ENCODE assay signal across 8 cellular contexts in the genomic region with DNA sequence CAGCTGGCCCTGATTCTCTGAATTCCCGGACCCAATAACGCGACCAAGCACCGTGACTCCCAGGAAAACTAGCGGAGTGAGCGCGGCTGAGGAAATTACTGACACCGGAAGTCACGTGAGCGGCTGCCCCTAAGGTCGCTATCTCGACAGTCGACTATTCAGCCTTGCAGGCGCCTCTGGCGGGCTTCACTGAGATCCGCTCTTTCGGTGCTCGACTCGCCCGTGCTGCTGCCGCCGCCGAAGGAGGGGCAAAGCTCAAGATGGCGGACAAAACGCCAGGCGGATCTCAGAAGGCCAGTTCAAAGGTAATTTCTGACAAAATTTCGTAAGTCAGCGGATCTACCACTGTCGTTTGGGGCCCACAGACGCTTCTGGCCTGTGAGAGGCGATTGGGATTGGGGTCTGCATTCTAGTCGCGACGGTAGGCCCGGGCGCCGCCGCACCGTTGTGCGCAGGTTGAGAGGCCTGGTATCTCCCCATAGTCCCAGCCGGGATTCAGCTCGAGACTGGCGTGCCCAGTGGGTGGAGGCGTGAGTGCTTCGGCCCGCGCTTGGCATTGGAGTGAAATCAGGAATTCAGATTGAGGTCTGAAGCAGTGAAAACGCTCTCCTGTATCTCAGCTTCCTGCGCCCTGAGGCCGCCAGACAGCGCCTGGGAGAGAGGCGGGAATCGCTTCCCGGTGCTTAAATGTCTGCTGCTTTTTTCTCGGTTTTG. TPM values are rescaled to one million over a fixed set of nuclear protein-coding genes. Genes with fewer than 3 reads are reported as not detected.
DNase-seq lines count a peak whose midpoint lies in the region; ATAC-seq and TF ChIP-seq lines count a peak whose summit lies in the region.

Gene U2SURP, plus strand, starts transcription at position 202 of the 714 bp plus-strand sequence. Its CDS starts 59 bp downstream, at position 261.

- 0% methylated on average over 55 of the region's 55 CpGs for WGBS in lung, 2 donors

- no peaks in the 10 kb centered on the region for H3K9me3 ChIP-seq in CD8-positive, alpha-beta T cell (ENCODE audit: low read length)
- no peaks in the 10 kb centered on the region for H3K9me3 ChIP-seq in lung (ENCODE audit: control insufficient read depth in 2 of 2, insufficient read depth in 1 of 2, low read length in 1 of 2)

- H3K4me3 ChIP-seq in CD8-positive, alpha-beta T cell (ENCODE audit: low read depth, low read length), result peak within 1 kb of the TSS; percentile 92
- peak within 1 kb of the TSS; percentile 97 for H3K4me3 ChIP-seq in lung

- H3K36me3 Mint-ChIP-seq in CD8-positive, alpha-beta T cell, result peaks cover 17% of the 10 kb centered on the region

- CTCF ChIA-PET in CD8-positive, alpha-beta T cell (lab: Charles Lee), result interaction anchor here (0.7 to 1.7 kb wide), 8 partner anchors 9 to 970 kb away, joined by 3 to 6 read pairs (median 3); partner anchors contain the start of gene DIPK2A

- H3K27ac Mint-ChIP-seq in CD8-positive, alpha-beta T cell, result peak within 1 kb of the TSS; percentile 99

- H3K9me3 Mint-ChIP-seq in CD8-positive, alpha-beta T cell, result no peaks in the 10 kb centered on the region

- peaks cover 34% of the 10 kb centered on the region for H3K4me1 ChIP-seq in CD8-positive, alpha-beta T cell (ENCODE audit: insufficient read depth, low read length)
- peaks cover 0 to 11% of the 10 kb centered on the region in 2 donors for H3K4me1 ChIP-seq in lung (ENCODE audit: control insufficient read depth in 2 of 2, insufficient read depth in 2 of 2, low read length in 2 of 2)

- DNase-seq in CD8-positive, alpha-beta T cell, result peak; percentile 82 to 95 (median 86)
- DNase-seq in HS-27A (ENCODE audit: low read depth) (peak; percentile 94), NK-92 (lab: John Stamatoyannopoulos, UW; ENCODE audit: unreplicated experiment) (peak; percentile 76), lung (ENCODE audit: low spot score) (peak; percentile 96)
- DNase-seq in activated CD8-positive, alpha-beta memory T cell treated with anti-CD3 and anti-CD28 coated beads for 1 hour (ENCODE audit: extremely low read depth in 1 of 2, low read depth in 1 of 2), result peak; percentile 75 to 80
- peak; percentile 94 for DNase-seq in effector CD4-positive, alpha-beta T cell
- DNase-seq in stimulated activated CD4-positive, alpha-beta T cell treated with anti-CD3 and anti-CD28 coated beads, TNF-alpha, amount 100 ng/mL, for 4 hours (ENCODE audit: low read depth in 3 of 3), result peak; percentile 69 to 87 (median 81)

- no peak for TF ChIP-seq CTCF in CD8-positive, alpha-beta T cell (IDR thresholded peaks at IDR 0.05)
- TF ChIP-seq CTCF in lung (IDR thresholded peaks at IDR 0.05; ENCODE audit: control extremely low read depth, extremely low read depth), result no peak

- intact Hi-C loops in CD8-positive, alpha-beta T cell (cut with DNase I, micrococcal nuclease), result loop anchor here (1.0 to 5.0 kb wide), 13 partner anchors 118 to 1689 kb away; partner anchors contain the start of genes XRN1 (in 2 of the 2), ATR (in 1 of the 2), CHST2 (in 1 of the 2) and DIPK2A (in 1 of the 2)

- peaks cover 42% of the 10 kb centered on the region for H3K4me1 Mint-ChIP-seq in CD8-positive, alpha-beta T cell (ENCODE audit: low read depth)

- H3K36me3 ChIP-seq in CD8-positive, alpha-beta T cell (ENCODE audit: insufficient read depth, low read length), result no peaks in the 10 kb centered on the region
- H3K36me3 ChIP-seq in lung (ENCODE audit: control insufficient read depth in 2 of 2, insufficient read depth in 2 of 2, low read length in 2 of 2), result no peaks in the 10 kb centered on the region

- peak within 1 kb of the TSS; percentile 91 for H3K27ac ChIP-seq in CD8-positive, alpha-beta T cell (ENCODE audit: low read depth, low read length)
- peak within 1 kb of the TSS; percentile 95 to 99 for H3K27ac ChIP-seq in lung (ENCODE audit: low read depth in 1 of 2, low read length in 1 of 2)

- H3K4me3 Mint-ChIP-seq in CD8-positive, alpha-beta T cell, result peak within 1 kb of the TSS; percentile 99

- H3K27me3 Mint-ChIP-seq in CD8-positive, alpha-beta T cell (ENCODE audit: low read depth), result no peaks in the 10 kb centered on the region

- POLR2A ChIA-PET in CD8-positive, alpha-beta T cell (lab: Charles Lee), result interaction anchor here (0.6 to 2.9 kb wide), 17 partner anchors 9 to 1770 kb away, joined by 3 to 21 read pairs (median 4); partner anchors contain the start of genes ATR, DIPK2A, PLS1 and PXYLP1

- peak; percentile 93 for ATAC-seq in CD8-positive, alpha-beta T cell
- peak; percentile 88 for ATAC-seq in GM19467 (IDR thresholded peaks at IDR 0.05; ENCODE audit: unreplicated experiment)
- peak; percentile 98 for ATAC-seq in lung (ENCODE audit: insufficient read depth, low FRiP score)

- H3K27me3 ChIP-seq in CD8-positive, alpha-beta T cell (ENCODE audit: insufficient read depth, low read length), result no peaks in the 10 kb centered on the region
- no peaks in the 10 kb centered on the region for H3K27me3 ChIP-seq in lung (ENCODE audit: control insufficient read depth, insufficient read depth)

RNA-seq across cellular contexts. Expression of gene U2SURP, which starts in this region (rescaled TPM):
- 100 to 1,000 TPM; 186 TPM for total RNA-seq in CD8-positive, alpha-beta T cell
- total RNA-seq in lung, result 100 to 1,000 TPM in 1 of 2 donors, 10 to 100 TPM in 1; 59.2 to 167 TPM
- 10 to 100 TPM; 25.7 to 33.2 TPM for polyA plus RNA-seq in lung

Comparison
In these comparisons a context has a peak if more than half of its experiments do, and no peak if none do; other contexts are left out.
1. Peak in every context shown above with its lines: DNase-seq, ATAC-seq, H3K4me3 ChIP-seq and H3K27ac ChIP-seq.